ENCODE assay signal across 14 cellular contexts in the genomic region with DNA sequence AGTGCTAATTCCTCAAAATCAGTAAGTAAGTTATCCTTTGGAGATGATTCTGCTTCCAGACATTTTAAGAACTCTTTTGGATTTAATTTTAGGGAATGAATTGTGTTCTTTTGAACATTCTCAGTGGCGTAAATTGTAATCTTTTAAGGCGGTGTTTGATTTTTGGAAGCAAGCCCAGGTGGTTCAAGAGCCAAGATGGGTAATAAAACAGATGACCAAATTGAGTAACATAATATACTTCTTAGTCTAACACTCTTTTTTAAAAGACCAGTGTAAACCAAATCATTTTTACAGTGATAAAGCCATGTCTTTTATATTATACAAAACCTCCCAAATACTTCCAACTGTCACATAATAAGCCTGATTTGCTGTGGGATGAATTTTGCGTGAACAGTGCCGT.
DNase-seq lines count a peak whose midpoint lies in the region; TF ChIP-seq lines count a peak whose summit lies in the region.
"Had no signal": no experiment of that assay in that cellular context is flagged by ENCODE, and none has a peak within 500 bp of the region (broad histone marks: within the 10 kb centered on the region; RNA-seq: fewer than 3 reads in every experiment).

No MANE protein-coding gene starts in this region.

- no peak overlapping the region for H3K4me3 ChIP-seq in HEK293 (ENCODE audit: low read depth, low read length)
- H3K4me3 ChIP-seq in skeletal muscle satellite cell (ENCODE audit: low read length) = peak overlapping the region; percentile 4
- no peak overlapping the region for H3K4me3 ChIP-seq in Peyer's patch
- H3K4me3 ChIP-seq: heart right ventricle, right lobe of liver, SK-N-MC had no signal

- TF ChIP-seq CTCF in HEK293 (tag by site-specific recombination; IDR thresholded peaks at IDR 0.05) (no peak), Peyer's patch (IDR thresholded peaks at IDR 0.05) (no peak)

- H3K4me2 ChIP-seq in skeletal muscle satellite cell (ENCODE audit: low read length) = peak overlapping the region; percentile 65

- peak overlapping the region; percentile 62 for H3K9ac ChIP-seq in skeletal muscle satellite cell (ENCODE audit: low read depth, low read length)

- H3K36me3 ChIP-seq in HEK293 (ENCODE audit: control insufficient read depth in 2 of 2, insufficient read depth in 1 of 2, low read length in 2 of 2) = no peaks in the 10 kb centered on the region
- no peaks in the 10 kb centered on the region for H3K36me3 ChIP-seq in skeletal muscle satellite cell (ENCODE audit: insufficient read depth, low read length)
- H3K36me3 ChIP-seq in Peyer's patch = no peaks in the 10 kb centered on the region
- H3K36me3 ChIP-seq: heart right ventricle, right lobe of liver had no signal

- peak; percentile 12 to 61 for DNase-seq in NCI-H446 (lab: John Stamatoyannopoulos, UW)
- peak; percentile 49 for DNase-seq in fibroblast of the conjunctiva (ENCODE audit: low read depth)
- DNase-seq in Peyer's patch = no peak
- no peak for DNase-seq in NK-92 treated with Interleukin-12 subunit alpha and Interleukin-12 subunit beta, amount 100 ng/mL, for 24 hours (lab: John Stamatoyannopoulos, UW)
- DNase-seq in activated gamma-delta T cell treated with Interleukin-2 at 50 U/mL for 16 hours = no peak
- DNase-seq: activated CD8-positive, alpha-beta memory T cell treated with anti-CD3 and anti-CD28 coated beads for 24 hours; endodermal cell; nephron progenitor cell; right lobe of liver had no signal

- POLR2A ChIA-PET in HEK293 (lab: Yijun Ruan, JAX) = no interaction called here

- CTCF ChIA-PET in HEK293 (lab: Yijun Ruan, JAX) = no interaction called here

- H3K9me3 ChIP-seq in HEK293 (ENCODE audit: control insufficient read depth, insufficient read depth, low read depth, low read length) = no peaks in the 10 kb centered on the region
- H3K9me3 ChIP-seq in skeletal muscle satellite cell (replicated peaks; ENCODE audit: low read length) = no peaks in the 10 kb centered on the region
- H3K9me3 ChIP-seq in Peyer's patch = no peaks in the 10 kb centered on the region
- H3K9me3 ChIP-seq: heart right ventricle, right lobe of liver had no signal

- H3K27ac ChIP-seq in HEK293 (ENCODE audit: extremely low read depth, low read depth, low read length) (no peak overlapping the region), Peyer's patch (no peak overlapping the region)
- H3K27ac ChIP-seq: heart right ventricle, right lobe of liver, SK-N-MC, VCaP had no signal

- no peak for TF ChIP-seq POLR2A in Peyer's patch (IDR thresholded peaks at IDR 0.05)

- no peaks in the 10 kb centered on the region for H3K27me3 ChIP-seq in skeletal muscle satellite cell (ENCODE audit: control insufficient read depth, insufficient read depth, low read length)
- no peaks in the 10 kb centered on the region for H3K27me3 ChIP-seq in Peyer's patch
- H3K27me3 ChIP-seq: heart right ventricle, right lobe of liver had no signal

- peaks cover 12% of the 10 kb centered on the region for H3K4me1 ChIP-seq in HEK293 (ENCODE audit: control insufficient read depth, insufficient read depth, low read length)
- H3K4me1 ChIP-seq in skeletal muscle satellite cell (ENCODE audit: control insufficient read depth, insufficient read depth, low read length) = peaks cover 26% of the 10 kb centered on the region
- H3K4me1 ChIP-seq in Peyer's patch = no peaks in the 10 kb centered on the region
- H3K4me1 ChIP-seq: heart right ventricle, right lobe of liver had no signal

TF ChIP-seq in HEK293, 187 proteins besides CTCF, POLR2A, EP300 and RAD21:
- TF ChIP-seq, protein P1, sequence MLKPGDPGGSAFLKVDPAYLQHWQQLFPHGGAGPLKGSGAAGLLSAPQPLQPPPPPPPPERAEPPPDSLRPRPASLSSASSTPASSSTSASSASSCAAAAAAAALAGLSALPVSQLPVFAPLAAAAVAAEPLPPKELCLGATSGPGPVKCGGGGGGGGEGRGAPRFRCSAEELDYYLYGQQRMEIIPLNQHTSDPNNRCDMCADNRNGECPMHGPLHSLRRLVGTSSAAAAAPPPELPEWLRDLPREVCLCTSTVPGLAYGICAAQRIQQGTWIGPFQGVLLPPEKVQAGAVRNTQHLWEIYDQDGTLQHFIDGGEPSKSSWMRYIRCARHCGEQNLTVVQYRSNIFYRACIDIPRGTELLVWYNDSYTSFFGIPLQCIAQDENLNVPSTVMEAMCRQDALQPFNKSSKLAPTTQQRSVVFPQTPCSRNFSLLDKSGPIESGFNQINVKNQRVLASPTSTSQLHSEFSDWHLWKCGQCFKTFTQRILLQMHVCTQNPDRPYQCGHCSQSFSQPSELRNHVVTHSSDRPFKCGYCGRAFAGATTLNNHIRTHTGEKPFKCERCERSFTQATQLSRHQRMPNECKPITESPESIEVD (tag by site-specific recombination; IDR thresholded peaks at IDR 0.05) = peak; percentile 49
- TF ChIP-seq ZNF366 (tag by site-specific recombination; conservative IDR thresholded peaks at IDR 0.05) = peak; percentile 14; the same call in 1 of the 2 replicates
- TF ChIP-seq ZNF654 (tag by site-specific recombination; IDR thresholded peaks at IDR 0.05; ENCODE audit: low read depth) = no peak

Comparison
In these comparisons a context has a peak if more than half of its experiments do, and no peak if none do; other contexts are left out.
1. DNase-seq: peak in NCI-H446 (2 of 2) and fibroblast of the conjunctiva (single experiment); none in Peyer's patch (0 of 3), NK-92 treated with Interleukin-12 subunit alpha and Interleukin-12 subunit beta, amount 100 ng/mL, for 24 hours (single experiment) and activated gamma-delta T cell treated with Interleukin-2 at 50 U/mL for 16 hours (single experiment).